In the genomic region with DNA sequence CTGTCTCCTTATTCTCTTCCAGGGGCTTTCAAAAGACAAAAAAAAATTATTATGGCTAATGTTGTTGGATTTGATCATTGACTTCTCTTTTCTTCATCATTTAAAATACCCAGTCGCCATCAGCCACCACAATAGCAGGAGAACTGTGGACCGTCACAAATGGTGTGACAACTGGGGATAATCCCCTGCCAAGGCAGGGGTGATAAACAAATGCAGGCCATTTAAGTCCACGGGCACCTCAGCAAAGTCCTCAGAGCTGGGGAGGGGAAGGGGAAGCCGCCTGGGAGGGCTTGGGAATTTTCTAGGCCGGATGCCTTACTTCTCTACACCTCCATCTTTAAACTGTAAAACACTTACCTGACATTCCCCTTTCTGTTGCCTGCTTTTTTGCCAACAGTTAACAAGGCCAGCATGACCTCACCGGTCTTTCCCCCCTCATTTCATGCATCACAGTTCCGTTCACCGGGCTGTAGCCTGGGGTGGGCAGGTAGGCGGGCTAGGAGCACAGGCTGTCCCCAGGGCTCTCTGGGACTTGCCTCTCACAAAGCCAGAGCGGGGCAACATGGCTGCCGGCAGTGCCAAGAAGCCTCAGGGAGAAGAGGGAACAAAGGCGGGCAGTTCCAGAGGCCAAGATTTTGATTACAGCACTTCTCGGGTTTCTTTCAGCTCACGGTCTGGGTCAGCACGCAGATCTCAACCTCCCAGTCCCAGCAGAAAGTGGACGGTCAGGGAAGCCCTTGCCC, we compare ENCODE assay signal across 16 cellular contexts.
"Had no signal": no experiment of that assay in that cellular context is flagged by ENCODE, and none has a peak within 500 bp of the region (broad histone marks: within the 10 kb centered on the region; RNA-seq: fewer than 3 reads in every experiment).

No MANE protein-coding gene starts in this region.

- H3K36me3 ChIP-seq: brain microvascular endothelial cell, left lung, ovary, tibial artery, vagina had no signal

- H3K4me3 ChIP-seq: dorsolateral prefrontal cortex, left lung, ovary, tibial artery, vagina had no signal

- H3K9me3 ChIP-seq: left lung, ovary, tibial artery, vagina had no signal

- ATAC-seq: activated CD8-positive, alpha-beta memory T cell treated with anti-CD3 and anti-CD28 coated beads, Interleukin-2, amount 10 ng/mL, durations not matched to agents 7 days and 5 days; activated naive CD4-positive, alpha-beta T cell treated with anti-CD3 and anti-CD28 coated beads, Interleukin-2, amount 50 U/mL, for 72 hours; esophagus mucosa; left lung had no signal

- H3K4me1 ChIP-seq: left lung, tibial artery, vagina had no signal

- H3K27ac ChIP-seq: brain microvascular endothelial cell, dorsolateral prefrontal cortex, left lung, ovary, tibial artery, vagina had no signal

- H3K27me3 ChIP-seq: brain microvascular endothelial cell, left lung, ovary, tibial artery, vagina had no signal

- DNase-seq: activated CD4-positive, alpha-beta T cell treated with anti-CD3 and anti-CD28 coated beads for 1 hour; activated CD4-positive, alpha-beta T cell treated with anti-CD3 and anti-CD28 coated beads, Interleukin-2, amount 50 U/mL, for 48 hours; activated CD8-positive, alpha-beta memory T cell treated with anti-CD3 and anti-CD28 coated beads, Interleukin-2, amount 10 ng/mL, durations not matched to agents 7 days and 5 days; activated effector memory CD4-positive, alpha-beta T cell treated with anti-CD3 and anti-CD28 coated beads, Interleukin-2, amount 50 U/mL, for 16 hours; activated T-cell treated with anti-CD3 and anti-CD28 coated beads, Interleukin-2, amount 50 U/mL, for 24 hours; amniotic stem cell; brain microvascular endothelial cell; dorsolateral prefrontal cortex; glutamatergic neuron; stimulated activated CD4-positive, alpha-beta T cell treated with anti-CD3 and anti-CD28 coated beads, Interleukin-4, amount 100 ng/mL, for 24 hours; tibial artery had no signal
